1 cellular context compared by ENCODE assay signal in the genomic region with DNA sequence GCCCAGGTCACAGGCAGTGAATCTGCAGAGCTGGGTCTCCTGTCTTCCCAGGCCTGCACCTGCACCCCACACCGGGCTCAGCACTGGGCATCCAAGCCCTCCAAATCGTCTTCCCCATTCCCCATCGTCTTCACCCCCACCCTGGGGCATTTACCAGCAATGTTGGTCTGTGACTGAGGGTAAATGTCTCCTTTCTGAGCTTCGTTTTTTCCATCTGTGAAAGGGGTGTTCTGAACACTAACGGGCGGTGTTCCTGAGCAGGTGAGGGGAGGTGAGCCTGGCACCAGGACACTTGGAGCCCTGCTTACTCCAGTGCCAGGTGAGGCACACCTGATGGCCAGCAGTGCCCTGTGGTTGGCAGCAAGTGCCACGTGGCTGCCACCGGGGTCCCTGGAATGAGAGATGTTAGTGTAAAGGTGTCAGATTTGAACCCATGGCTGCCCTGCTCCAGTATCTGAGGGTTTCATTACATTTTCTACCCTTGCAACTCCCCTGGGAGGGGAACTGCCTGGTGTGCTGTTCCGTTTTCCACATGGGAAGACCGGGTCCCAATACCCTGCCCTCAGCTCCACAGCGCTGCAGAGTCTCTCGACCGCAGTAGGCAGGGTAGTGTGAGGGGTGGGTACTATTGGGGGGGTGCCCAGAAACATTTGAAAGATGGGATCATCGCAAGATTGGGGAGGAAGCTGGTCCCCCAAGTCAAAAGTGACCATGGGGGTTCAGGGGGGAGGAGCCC.
A peak's percentile ranks its signal among the peaks of the same experiment; 100 is the strongest.
TF ChIP-seq lines count a peak whose summit lies in the region.

No MANE protein-coding gene starts in this region.

TF ChIP-seq in HepG2, 621 proteins besides CTCF, POLR2A, EP300 and RAD21 (continued from another document and continues in another):
- TF ChIP-seq, protein P1, sequence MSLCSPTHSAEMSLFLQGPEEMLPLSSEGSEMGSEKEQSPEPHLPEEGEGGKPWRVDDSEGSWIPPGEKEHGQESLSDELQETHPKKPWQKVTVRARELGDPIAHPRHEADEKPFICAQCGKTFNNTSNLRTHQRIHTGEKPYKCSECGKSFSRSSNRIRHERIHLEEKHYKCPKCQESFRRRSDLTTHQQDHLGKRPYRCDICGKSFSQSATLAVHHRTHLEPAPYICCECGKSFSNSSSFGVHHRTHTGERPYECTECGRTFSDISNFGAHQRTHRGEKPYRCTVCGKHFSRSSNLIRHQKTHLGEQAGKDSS (CRISPR knock-in tag; IDR thresholded peaks at IDR 0.05; ENCODE audit: borderline replicate concordance, low read depth), result no peak
- TF ChIP-seq NPAS2 (CRISPR knock-in tag; IDR thresholded peaks at IDR 0.05; ENCODE audit: borderline replicate concordance), result no peak
- no peak for TF ChIP-seq ZNF484 (CRISPR knock-in tag; IDR thresholded peaks at IDR 0.05; ENCODE audit: borderline replicate concordance, low read depth)
- no peak for TF ChIP-seq SP1 (IDR thresholded peaks at IDR 0.05)
- TF ChIP-seq SP1 (CRISPR knock-in tag; IDR thresholded peaks at IDR 0.05), result no peak
- no peak for TF ChIP-seq KDM5A (IDR thresholded peaks at IDR 0.05; ENCODE audit: borderline replicate concordance, low read length)
- TF ChIP-seq ZNF224 (CRISPR knock-in tag; IDR thresholded peaks at IDR 0.05), result 0 out of 2 replicates have a peak, but pooled peaks have one; percentile 18
- no peak; the same call in 1 of the 2 replicates for TF ChIP-seq PITX1 (CRISPR knock-in tag; IDR thresholded peaks at IDR 0.05)
- no peak for TF ChIP-seq ZNF10 (CRISPR knock-in tag; IDR thresholded peaks at IDR 0.05; ENCODE audit: borderline replicate concordance, low read depth)
- TF ChIP-seq ZFP37 (CRISPR knock-in tag; IDR thresholded peaks at IDR 0.05; ENCODE audit: borderline replicate concordance), result no peak
- no peak for TF ChIP-seq AHR (CRISPR knock-in tag; IDR thresholded peaks at IDR 0.05)
- no peak for TF ChIP-seq ZNF777 (CRISPR knock-in tag; IDR thresholded peaks at IDR 0.05)
- no peak for TF ChIP-seq FOXO1 (CRISPR knock-in tag; IDR thresholded peaks at IDR 0.05)
- TF ChIP-seq, protein P2, sequence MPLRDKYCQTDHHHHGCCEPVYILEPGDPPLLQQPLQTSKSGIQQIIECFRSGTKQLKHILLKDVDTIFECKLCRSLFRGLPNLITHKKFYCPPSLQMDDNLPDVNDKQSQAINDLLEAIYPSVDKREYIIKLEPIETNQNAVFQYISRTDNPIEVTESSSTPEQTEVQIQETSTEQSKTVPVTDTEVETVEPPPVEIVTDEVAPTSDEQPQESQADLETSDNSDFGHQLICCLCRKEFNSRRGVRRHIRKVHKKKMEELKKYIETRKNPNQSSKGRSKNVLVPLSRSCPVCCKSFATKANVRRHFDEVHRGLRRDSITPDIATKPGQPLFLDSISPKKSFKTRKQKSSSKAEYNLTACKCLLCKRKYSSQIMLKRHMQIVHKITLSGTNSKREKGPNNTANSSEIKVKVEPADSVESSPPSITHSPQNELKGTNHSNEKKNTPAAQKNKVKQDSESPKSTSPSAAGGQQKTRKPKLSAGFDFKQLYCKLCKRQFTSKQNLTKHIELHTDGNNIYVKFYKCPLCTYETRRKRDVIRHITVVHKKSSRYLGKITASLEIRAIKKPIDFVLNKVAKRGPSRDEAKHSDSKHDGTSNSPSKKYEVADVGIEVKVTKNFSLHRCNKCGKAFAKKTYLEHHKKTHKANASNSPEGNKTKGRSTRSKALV (CRISPR knock-in tag; IDR thresholded peaks at IDR 0.05), result peak; percentile 1; the same call in 1 of the 2 replicates
- 0 out of 2 replicates have a peak, but pooled peaks have one; percentile 6 for TF ChIP-seq ZC3H4 (CRISPR knock-in tag; IDR thresholded peaks at IDR 0.05; ENCODE audit: borderline replicate concordance)
- peak; percentile 27 for TF ChIP-seq ZNF350 (CRISPR knock-in tag; IDR thresholded peaks at IDR 0.05; ENCODE audit: borderline replicate concordance, low read depth)
- no peak for TF ChIP-seq NCOR1 (IDR thresholded peaks at IDR 0.05; ENCODE audit: borderline replicate concordance, low read length)
- no peak for TF ChIP-seq HNRNPK (IDR thresholded peaks at IDR 0.05; ENCODE audit: low read depth, low read length, poor library complexity, severe bottlenecking)
- TF ChIP-seq RXRA (CRISPR knock-in tag; IDR thresholded peaks at IDR 0.05), result 0 out of 2 replicates have a peak, but pooled peaks have one; percentile 2
- 0 out of 2 replicates have a peak, but pooled peaks have one; percentile 3 for TF ChIP-seq ZNF552 (CRISPR knock-in tag; IDR thresholded peaks at IDR 0.05; ENCODE audit: borderline replicate concordance)
- no peak for TF ChIP-seq CBX1 (IDR thresholded peaks at IDR 0.05; ENCODE audit: low read depth)
- TF ChIP-seq ARID2 (CRISPR knock-in tag; IDR thresholded peaks at IDR 0.05; ENCODE audit: borderline replicate concordance), result no peak
- no peak for TF ChIP-seq ZNF839 (CRISPR knock-in tag; IDR thresholded peaks at IDR 0.05; ENCODE audit: borderline replicate concordance)
- no peak for TF ChIP-seq GTF3A (CRISPR knock-in tag; conservative IDR thresholded peaks at IDR 0.05)
- no peak for TF ChIP-seq ZNF326 (CRISPR knock-in tag; IDR thresholded peaks at IDR 0.05; ENCODE audit: borderline replicate concordance)
- no peak; the same call in 1 of the 2 replicates for TF ChIP-seq ZNF205 (CRISPR knock-in tag; IDR thresholded peaks at IDR 0.05)
- TF ChIP-seq TBL1XR1 (IDR thresholded peaks at IDR 0.05; ENCODE audit: borderline replicate concordance, low read length, partially characterized antibody), result no peak
- TF ChIP-seq ZNF598 (CRISPR knock-in tag; IDR thresholded peaks at IDR 0.05; ENCODE audit: borderline replicate concordance), result no peak
- TF ChIP-seq TBX2 (CRISPR knock-in tag; IDR thresholded peaks at IDR 0.05; ENCODE audit: borderline replicate concordance), result 0 out of 2 replicates have a peak, but pooled peaks have one; percentile 16
- TF ChIP-seq, protein P3, sequence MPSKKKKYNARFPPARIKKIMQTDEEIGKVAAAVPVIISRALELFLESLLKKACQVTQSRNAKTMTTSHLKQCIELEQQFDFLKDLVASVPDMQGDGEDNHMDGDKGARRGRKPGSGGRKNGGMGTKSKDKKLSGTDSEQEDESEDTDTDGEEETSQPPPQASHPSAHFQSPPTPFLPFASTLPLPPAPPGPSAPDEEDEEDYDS (CRISPR knock-in tag; IDR thresholded peaks at IDR 0.05), result no peak
- no peak for TF ChIP-seq ZNF232 (CRISPR knock-in tag; IDR thresholded peaks at IDR 0.05; ENCODE audit: borderline replicate concordance)
- TF ChIP-seq HNF4A (CRISPR knock-in tag; IDR thresholded peaks at IDR 0.05), result no peak
- TF ChIP-seq RAD51 (IDR thresholded peaks at IDR 0.05; ENCODE audit: borderline replicate concordance), result no peak
- TF ChIP-seq ELF1 (CRISPR knock-in tag; IDR thresholded peaks at IDR 0.05), result no peak
- TF ChIP-seq, protein P4, sequence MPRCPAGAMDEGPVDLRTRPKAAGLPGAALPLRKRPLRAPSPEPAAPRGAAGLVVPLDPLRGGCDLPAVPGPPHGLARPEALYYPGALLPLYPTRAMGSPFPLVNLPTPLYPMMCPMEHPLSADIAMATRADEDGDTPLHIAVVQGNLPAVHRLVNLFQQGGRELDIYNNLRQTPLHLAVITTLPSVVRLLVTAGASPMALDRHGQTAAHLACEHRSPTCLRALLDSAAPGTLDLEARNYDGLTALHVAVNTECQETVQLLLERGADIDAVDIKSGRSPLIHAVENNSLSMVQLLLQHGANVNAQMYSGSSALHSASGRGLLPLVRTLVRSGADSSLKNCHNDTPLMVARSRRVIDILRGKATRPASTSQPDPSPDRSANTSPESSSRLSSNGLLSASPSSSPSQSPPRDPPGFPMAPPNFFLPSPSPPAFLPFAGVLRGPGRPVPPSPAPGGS (CRISPR knock-in tag; IDR thresholded peaks at IDR 0.05), result no peak; the same call in 1 of the 2 replicates
- no peak for TF ChIP-seq BORCS8-MEF2B (CRISPR knock-in tag; IDR thresholded peaks at IDR 0.05)
- TF ChIP-seq ZNF660 (CRISPR knock-in tag; IDR thresholded peaks at IDR 0.05; ENCODE audit: borderline replicate concordance, low read depth), result no peak
- TF ChIP-seq, protein P5, sequence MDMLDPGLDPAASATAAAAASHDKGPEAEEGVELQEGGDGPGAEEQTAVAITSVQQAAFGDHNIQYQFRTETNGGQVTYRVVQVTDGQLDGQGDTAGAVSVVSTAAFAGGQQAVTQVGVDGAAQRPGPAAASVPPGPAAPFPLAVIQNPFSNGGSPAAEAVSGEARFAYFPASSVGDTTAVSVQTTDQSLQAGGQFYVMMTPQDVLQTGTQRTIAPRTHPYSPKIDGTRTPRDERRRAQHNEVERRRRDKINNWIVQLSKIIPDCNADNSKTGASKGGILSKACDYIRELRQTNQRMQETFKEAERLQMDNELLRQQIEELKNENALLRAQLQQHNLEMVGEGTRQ (IDR thresholded peaks at IDR 0.05; ENCODE audit: low read depth, low read length), result no peak
- TF ChIP-seq, protein P5 (CRISPR knock-in tag; IDR thresholded peaks at IDR 0.05; ENCODE audit: borderline replicate concordance), result 0 out of 2 replicates have a peak, but pooled peaks have one; percentile 23
- TF ChIP-seq ZNF530 (CRISPR knock-in tag; IDR thresholded peaks at IDR 0.05; ENCODE audit: low read depth), result no peak
- TF ChIP-seq ZNF337 (CRISPR knock-in tag; IDR thresholded peaks at IDR 0.05; ENCODE audit: borderline replicate concordance, low read depth), result no peak
- TF ChIP-seq TBP (CRISPR knock-in tag; IDR thresholded peaks at IDR 0.05), result no peak
- TF ChIP-seq ZNF264 (CRISPR knock-in tag; IDR thresholded peaks at IDR 0.05), result no peak
- TF ChIP-seq ZNF678 (CRISPR knock-in tag; IDR thresholded peaks at IDR 0.05), result no peak
- TF ChIP-seq FOXK2 (IDR thresholded peaks at IDR 0.05), result no peak
- no peak for TF ChIP-seq ZNF12 (CRISPR knock-in tag; IDR thresholded peaks at IDR 0.05)
- TF ChIP-seq, protein P6, sequence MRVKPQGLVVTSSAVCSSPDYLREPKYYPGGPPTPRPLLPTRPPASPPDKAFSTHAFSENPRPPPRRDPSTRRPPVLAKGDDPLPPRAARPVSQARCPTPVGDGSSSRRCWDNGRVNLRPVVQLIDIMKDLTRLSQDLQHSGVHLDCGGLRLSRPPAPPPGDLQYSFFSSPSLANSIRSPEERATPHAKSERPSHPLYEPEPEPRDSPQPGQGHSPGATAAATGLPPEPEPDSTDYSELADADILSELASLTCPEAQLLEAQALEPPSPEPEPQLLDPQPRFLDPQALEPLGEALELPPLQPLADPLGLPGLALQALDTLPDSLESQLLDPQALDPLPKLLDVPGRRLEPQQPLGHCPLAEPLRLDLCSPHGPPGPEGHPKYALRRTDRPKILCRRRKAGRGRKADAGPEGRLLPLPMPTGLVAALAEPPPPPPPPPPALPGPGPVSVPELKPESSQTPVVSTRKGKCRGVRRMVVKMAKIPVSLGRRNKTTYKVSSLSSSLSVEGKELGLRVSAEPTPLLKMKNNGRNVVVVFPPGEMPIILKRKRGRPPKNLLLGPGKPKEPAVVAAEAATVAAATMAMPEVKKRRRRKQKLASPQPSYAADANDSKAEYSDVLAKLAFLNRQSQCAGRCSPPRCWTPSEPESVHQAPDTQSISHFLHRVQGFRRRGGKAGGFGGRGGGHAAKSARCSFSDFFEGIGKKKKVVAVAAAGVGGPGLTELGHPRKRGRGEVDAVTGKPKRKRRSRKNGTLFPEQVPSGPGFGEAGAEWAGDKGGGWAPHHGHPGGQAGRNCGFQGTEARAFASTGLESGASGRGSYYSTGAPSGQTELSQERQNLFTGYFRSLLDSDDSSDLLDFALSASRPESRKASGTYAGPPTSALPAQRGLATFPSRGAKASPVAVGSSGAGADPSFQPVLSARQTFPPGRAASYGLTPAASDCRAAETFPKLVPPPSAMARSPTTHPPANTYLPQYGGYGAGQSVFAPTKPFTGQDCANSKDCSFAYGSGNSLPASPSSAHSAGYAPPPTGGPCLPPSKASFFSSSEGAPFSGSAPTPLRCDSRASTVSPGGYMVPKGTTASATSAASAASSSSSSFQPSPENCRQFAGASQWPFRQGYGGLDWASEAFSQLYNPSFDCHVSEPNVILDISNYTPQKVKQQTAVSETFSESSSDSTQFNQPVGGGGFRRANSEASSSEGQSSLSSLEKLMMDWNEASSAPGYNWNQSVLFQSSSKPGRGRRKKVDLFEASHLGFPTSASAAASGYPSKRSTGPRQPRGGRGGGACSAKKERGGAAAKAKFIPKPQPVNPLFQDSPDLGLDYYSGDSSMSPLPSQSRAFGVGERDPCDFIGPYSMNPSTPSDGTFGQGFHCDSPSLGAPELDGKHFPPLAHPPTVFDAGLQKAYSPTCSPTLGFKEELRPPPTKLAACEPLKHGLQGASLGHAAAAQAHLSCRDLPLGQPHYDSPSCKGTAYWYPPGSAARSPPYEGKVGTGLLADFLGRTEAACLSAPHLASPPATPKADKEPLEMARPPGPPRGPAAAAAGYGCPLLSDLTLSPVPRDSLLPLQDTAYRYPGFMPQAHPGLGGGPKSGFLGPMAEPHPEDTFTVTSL (CRISPR knock-in tag; IDR thresholded peaks at IDR 0.05; ENCODE audit: borderline replicate concordance), result 0 out of 2 replicates have a peak, but pooled peaks have one; percentile 33
- TF ChIP-seq GTF2F1 (IDR thresholded peaks at IDR 0.05; ENCODE audit: low read length), result no peak
- TF ChIP-seq NR2C2 (CRISPR knock-in tag; IDR thresholded peaks at IDR 0.05; ENCODE audit: borderline replicate concordance), result peak; percentile 39; the same call in 1 of the 2 replicates
- TF ChIP-seq ELF3 (CRISPR knock-in tag; IDR thresholded peaks at IDR 0.05), result no peak
- TF ChIP-seq ZNF20 (CRISPR knock-in tag; IDR thresholded peaks at IDR 0.05), result no peak
- TF ChIP-seq HDAC1 (CRISPR knock-in tag; IDR thresholded peaks at IDR 0.05), result no peak; the same call in 1 of the 2 replicates
- no peak for TF ChIP-seq EED (CRISPR knock-in tag; IDR thresholded peaks at IDR 0.05)
